10 cellular contexts compared by ENCODE assay signal in the genomic region with DNA sequence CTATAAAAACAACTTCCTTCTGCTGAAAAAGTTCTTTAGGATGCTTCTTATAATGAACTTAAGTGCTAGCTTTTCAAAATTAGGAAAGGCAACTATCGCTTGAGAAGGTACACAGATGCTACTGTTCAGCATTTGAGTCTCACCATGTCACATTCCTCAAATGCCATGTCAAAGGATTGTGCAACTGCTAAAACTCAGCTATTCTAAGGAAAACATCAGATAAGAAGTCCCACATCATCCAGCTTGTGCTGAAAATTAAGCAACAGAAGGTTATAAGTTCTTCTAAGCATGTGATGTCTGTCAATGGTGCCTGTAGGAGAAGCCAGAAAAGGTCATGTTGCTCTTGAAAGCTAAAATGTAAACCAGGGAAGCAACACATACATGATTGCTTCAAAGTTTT. TPM values are rescaled to one million over a fixed set of nuclear protein-coding genes. Genes with fewer than 3 reads are reported as not detected.
DNase-seq lines count a peak whose midpoint lies in the region; ATAC-seq and TF ChIP-seq lines count a peak whose summit lies in the region.
"Had no signal": no experiment of that assay in that cellular context is flagged by ENCODE, and none has a peak within 500 bp of the region (broad histone marks: within the 10 kb centered on the region; RNA-seq: fewer than 3 reads in every experiment).

No MANE protein-coding gene starts in this region.

- H3K4me3 ChIP-seq in BJ (ENCODE audit: low read depth, low read length): no peak overlapping the region
- no peak overlapping the region for H3K4me3 ChIP-seq in uterus

- no peaks in the 10 kb centered on the region for H3K9me3 ChIP-seq in uterus

- CTCF ChIA-PET in BJ (lab: Yijun Ruan, JAX): interaction anchor here (0.7 to 6.7 kb wide), 4 partner anchors 10 to 299 kb away, joined by 3 to 52 read pairs (median 5); no protein-coding TSS in a partner anchor

- H3K27me3 ChIP-seq in BJ (ENCODE audit: control insufficient read depth, insufficient read depth, low read length) (no peaks in the 10 kb centered on the region), uterus (no peaks in the 10 kb centered on the region)

- POLR2A ChIA-PET in BJ (lab: Charles Lee): no interaction called here

- ATAC-seq in GM18861 (IDR thresholded peaks at IDR 0.05; ENCODE audit: unreplicated experiment) (no peak), HG03457 (IDR thresholded peaks at IDR 0.05; ENCODE audit: unreplicated experiment) (no peak)
- ATAC-seq: naive thymus-derived CD4-positive, alpha-beta T cell had no signal

- TF ChIP-seq CTCF in BJ (IDR thresholded peaks at IDR 0.05; ENCODE audit: insufficient read depth, low read depth, low read length) (no peak), uterus (IDR thresholded peaks at IDR 0.05) (no peak)

- H3K36me3 ChIP-seq in BJ (ENCODE audit: control insufficient read depth, insufficient read depth, low read length): no peaks in the 10 kb centered on the region
- no peaks in the 10 kb centered on the region for H3K36me3 ChIP-seq in uterus

- DNase-seq in BJ (ENCODE audit: low read depth) (peak; percentile 81), HT1080 (ENCODE audit: low read depth) (peak; percentile 8), dedifferentiated amniotic fluid mesenchymal stem cell (ENCODE audit: extremely low spot score) (peak; percentile 67), myocyte (ENCODE audit: low read depth) (peak; percentile 13), NCI-H2227 (lab: John Stamatoyannopoulos, UW; ENCODE audit: unreplicated experiment) (no peak), uterus (no peak)
- DNase-seq: endodermal cell; naive thymus-derived CD4-positive, alpha-beta T cell had no signal

- no peaks in the 10 kb centered on the region for H3K4me1 ChIP-seq in uterus

- TF ChIP-seq POLR2A in uterus (IDR thresholded peaks at IDR 0.05): no peak

- intact Hi-C loops in uterus (cut with DNase I; ENCODE audit: low total_unique reads): no loop called here

- H3K27ac ChIP-seq in uterus: no peak overlapping the region

RNA-seq across cellular contexts. Expression of a gene that starts 36.5 kb away (rescaled TPM):
- 0.29 and 1.1 TPM in 2 replicates for polyA plus RNA-seq in BJ (2011; rRNA removed)
- 0.26 and 0.85 TPM in 2 replicates for polyA minus RNA-seq in BJ (2011; rRNA and poly(A)+ RNA removed)
- total RNA-seq in HT1080 (2014; rRNA removed; shearing (Covaris generic)): 13.1 and 14.9 TPM in 2 replicates
- polyA plus RNA-seq in HT1080 (2015; cell fraction: cytosol; rRNA removed): 3.2 and 3.5 TPM in 2 replicates
- polyA plus RNA-seq in HT1080 (2015; cell fraction: nucleus; rRNA removed): 15.2 and 20.4 TPM in 2 replicates
- total RNA-seq in myocyte (0.48 TPM in 1 of 2 replicates, not detected in the other), uterus (10 to 100 TPM in 1 of 4 donors, under 1 TPM in 1, not detected in 2; 0.73 to 10.3 TPM)
- polyA plus RNA-seq in myocyte (2012): 0.05 TPM

Comparison
In these comparisons a context has a peak if more than half of its experiments do, and no peak if none do; other contexts are left out.
1. DNase-seq: peak in BJ (single experiment), HT1080 (single experiment), dedifferentiated amniotic fluid mesenchymal stem cell (single experiment) and myocyte (single experiment); none in NCI-H2227 (single experiment) and uterus (0 of 2).